Comparison of ENCODE assay signal across 1 cellular context in the genomic region with DNA sequence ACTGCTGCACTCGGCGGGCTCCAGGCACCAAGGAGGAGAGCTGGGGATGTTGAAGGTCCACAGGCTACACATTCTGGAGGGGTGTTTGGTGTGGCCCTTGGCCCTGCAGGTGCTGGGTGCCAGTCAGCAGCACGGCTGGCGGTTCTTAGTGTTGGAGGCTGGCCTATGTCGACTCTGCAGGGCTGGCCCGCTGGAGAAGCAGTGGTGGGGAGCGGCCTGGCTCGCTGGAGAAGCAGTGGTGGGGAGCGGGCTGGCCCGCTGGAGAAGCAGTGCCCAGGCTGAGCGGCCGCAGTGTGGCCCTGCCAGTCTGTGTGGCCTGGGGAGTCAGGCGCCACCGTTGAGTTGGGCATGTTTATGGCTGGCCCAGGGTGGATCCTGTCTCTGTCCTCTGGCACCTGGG.
TF ChIP-seq lines count a peak whose summit lies in the region.

No MANE protein-coding gene starts in this region.

TF ChIP-seq in WTC11, 78 proteins besides CTCF, POLR2A, EP300 and RAD21:
- no peak for TF ChIP-seq JAZF1 (CRISPR knock-in tag; IDR thresholded peaks at IDR 0.05)
- TF ChIP-seq IRF2 (CRISPR knock-in tag; IDR thresholded peaks at IDR 0.05; ENCODE audit: borderline replicate concordance, low read depth): no peak
- no peak for TF ChIP-seq TEAD1 (CRISPR knock-in tag; IDR thresholded peaks at IDR 0.05)
- TF ChIP-seq ATF6 (CRISPR knock-in tag; IDR thresholded peaks at IDR 0.05): no peak
- TF ChIP-seq, protein P1, sequence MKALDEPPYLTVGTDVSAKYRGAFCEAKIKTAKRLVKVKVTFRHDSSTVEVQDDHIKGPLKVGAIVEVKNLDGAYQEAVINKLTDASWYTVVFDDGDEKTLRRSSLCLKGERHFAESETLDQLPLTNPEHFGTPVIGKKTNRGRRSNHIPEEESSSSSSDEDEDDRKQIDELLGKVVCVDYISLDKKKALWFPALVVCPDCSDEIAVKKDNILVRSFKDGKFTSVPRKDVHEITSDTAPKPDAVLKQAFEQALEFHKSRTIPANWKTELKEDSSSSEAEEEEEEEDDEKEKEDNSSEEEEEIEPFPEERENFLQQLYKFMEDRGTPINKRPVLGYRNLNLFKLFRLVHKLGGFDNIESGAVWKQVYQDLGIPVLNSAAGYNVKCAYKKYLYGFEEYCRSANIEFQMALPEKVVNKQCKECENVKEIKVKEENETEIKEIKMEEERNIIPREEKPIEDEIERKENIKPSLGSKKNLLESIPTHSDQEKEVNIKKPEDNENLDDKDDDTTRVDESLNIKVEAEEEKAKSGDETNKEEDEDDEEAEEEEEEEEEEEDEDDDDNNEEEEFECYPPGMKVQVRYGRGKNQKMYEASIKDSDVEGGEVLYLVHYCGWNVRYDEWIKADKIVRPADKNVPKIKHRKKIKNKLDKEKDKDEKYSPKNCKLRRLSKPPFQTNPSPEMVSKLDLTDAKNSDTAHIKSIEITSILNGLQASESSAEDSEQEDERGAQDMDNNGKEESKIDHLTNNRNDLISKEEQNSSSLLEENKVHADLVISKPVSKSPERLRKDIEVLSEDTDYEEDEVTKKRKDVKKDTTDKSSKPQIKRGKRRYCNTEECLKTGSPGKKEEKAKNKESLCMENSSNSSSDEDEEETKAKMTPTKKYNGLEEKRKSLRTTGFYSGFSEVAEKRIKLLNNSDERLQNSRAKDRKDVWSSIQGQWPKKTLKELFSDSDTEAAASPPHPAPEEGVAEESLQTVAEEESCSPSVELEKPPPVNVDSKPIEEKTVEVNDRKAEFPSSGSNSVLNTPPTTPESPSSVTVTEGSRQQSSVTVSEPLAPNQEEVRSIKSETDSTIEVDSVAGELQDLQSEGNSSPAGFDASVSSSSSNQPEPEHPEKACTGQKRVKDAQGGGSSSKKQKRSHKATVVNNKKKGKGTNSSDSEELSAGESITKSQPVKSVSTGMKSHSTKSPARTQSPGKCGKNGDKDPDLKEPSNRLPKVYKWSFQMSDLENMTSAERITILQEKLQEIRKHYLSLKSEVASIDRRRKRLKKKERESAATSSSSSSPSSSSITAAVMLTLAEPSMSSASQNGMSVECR (CRISPR knock-in tag; IDR thresholded peaks at IDR 0.05; ENCODE audit: borderline replicate concordance): no peak
- TF ChIP-seq MLX (CRISPR knock-in tag; IDR thresholded peaks at IDR 0.05): no peak
- TF ChIP-seq ZNF219 (CRISPR knock-in tag; IDR thresholded peaks at IDR 0.05; ENCODE audit: borderline replicate concordance): no peak
- TF ChIP-seq ZMAT4 (CRISPR knock-in tag; IDR thresholded peaks at IDR 0.05): no peak
- TF ChIP-seq CREB1 (CRISPR knock-in tag; IDR thresholded peaks at IDR 0.05): no peak
- TF ChIP-seq NR3C1 (CRISPR knock-in tag; conservative IDR thresholded peaks at IDR 0.05; ENCODE audit: low read depth): no peak
- TF ChIP-seq, protein P2, sequence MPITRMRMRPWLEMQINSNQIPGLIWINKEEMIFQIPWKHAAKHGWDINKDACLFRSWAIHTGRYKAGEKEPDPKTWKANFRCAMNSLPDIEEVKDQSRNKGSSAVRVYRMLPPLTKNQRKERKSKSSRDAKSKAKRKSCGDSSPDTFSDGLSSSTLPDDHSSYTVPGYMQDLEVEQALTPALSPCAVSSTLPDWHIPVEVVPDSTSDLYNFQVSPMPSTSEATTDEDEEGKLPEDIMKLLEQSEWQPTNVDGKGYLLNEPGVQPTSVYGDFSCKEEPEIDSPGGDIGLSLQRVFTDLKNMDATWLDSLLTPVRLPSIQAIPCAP (CRISPR knock-in tag; IDR thresholded peaks at IDR 0.05): no peak
- TF ChIP-seq E2F4 (CRISPR knock-in tag; IDR thresholded peaks at IDR 0.05; ENCODE audit: borderline replicate concordance, low read depth): no peak
- TF ChIP-seq ZNF232 (CRISPR knock-in tag; IDR thresholded peaks at IDR 0.05): no peak
- no peak for TF ChIP-seq NR1H2 (CRISPR knock-in tag; IDR thresholded peaks at IDR 0.05)
- no peak for TF ChIP-seq FOXK1 (CRISPR knock-in tag; IDR thresholded peaks at IDR 0.05)
